ENCODE assay signal across 2 cellular contexts in genomic region chr5:169272111-169272510, GRCh38.
TF ChIP-seq lines count a peak whose summit lies in the region.

No MANE protein-coding gene starts in this region.

TF ChIP-seq in Ishikawa, 13 proteins besides CTCF, POLR2A, EP300 and RAD21 (continued from another document):
- TF ChIP-seq REST (IDR thresholded peaks at IDR 0.05; ENCODE audit: low read depth) = no peak
- TF ChIP-seq FOXM1 (IDR thresholded peaks at IDR 0.05; ENCODE audit: borderline replicate concordance, low read depth) = no peak
- TF ChIP-seq TAF1 (IDR thresholded peaks at IDR 0.05; ENCODE audit: low read depth) = no peak
- no peak for TF ChIP-seq EGR1 (IDR thresholded peaks at IDR 0.05)
- peak; percentile 89 for TF ChIP-seq CEBPB (IDR thresholded peaks at IDR 0.05)
- TF ChIP-seq CREB1 (IDR thresholded peaks at IDR 0.05; ENCODE audit: low read depth) = no peak

TF ChIP-seq in HepG2, 621 proteins besides CTCF, POLR2A, EP300 and RAD21 (continued from another document):
- TF ChIP-seq ZBTB40 (IDR thresholded peaks at IDR 0.05) (no peak), ZBTB40 (CRISPR knock-in tag; IDR thresholded peaks at IDR 0.05) (no peak), ATF2 (CRISPR knock-in tag; IDR thresholded peaks at IDR 0.05) (no peak), ATF7-NPFF (CRISPR knock-in tag; IDR thresholded peaks at IDR 0.05; ENCODE audit: low read depth) (no peak), TMF1 (CRISPR knock-in tag; IDR thresholded peaks at IDR 0.05; ENCODE audit: low read depth) (no peak)
